ENCODE assay signal across 13 cellular contexts in genomic region chr16:16992986-16993783, GRCh38.
DNase-seq lines count a peak whose midpoint lies in the region; ATAC-seq and TF ChIP-seq lines count a peak whose summit lies in the region.
"Had no signal": no experiment of that assay in that cellular context is flagged by ENCODE, and none has a peak within 500 bp of the region (broad histone marks: within the 10 kb centered on the region; RNA-seq: fewer than 3 reads in every experiment).

No MANE protein-coding gene starts in this region.

- no peaks in the 10 kb centered on the region for H3K9me3 Mint-ChIP-seq in stimulated activated naive B cell treated with anti-CD40 and anti-IgM and Interleukin-4, amounts not matched to agents 10 μg/mL and 1 μg/mL and 100 μg/mL, for 72 hours
- H3K9me3 Mint-ChIP-seq: WTC11 had no signal

- peak overlapping the region; percentile 93 for H3K27ac Mint-ChIP-seq in T-helper 17 cell
- no peak overlapping the region for H3K27ac Mint-ChIP-seq in stimulated activated naive B cell treated with anti-CD40 and anti-IgM and Interleukin-4, amounts not matched to agents 10 μg/mL and 1 μg/mL and 100 μg/mL, for 72 hours
- H3K27ac Mint-ChIP-seq: WTC11 had no signal

- DNase-seq in activated gamma-delta T cell treated with Interleukin-2 at 50 U/mL for 16 hours (peak; percentile 10), activated gamma-delta T cell (lab: John Stamatoyannopoulos, UW) (no peak), T-helper 17 cell (no peak), NCI-H1092 (lab: John Stamatoyannopoulos, UW) (no peak), HuH-7 (ENCODE audit: low spot score) (no peak)
- DNase-seq in effector memory CD4-positive, alpha-beta T cell, result no peak
- peak; percentile 15 for DNase-seq in stimulated activated naive B cell treated with anti-CD40 and anti-IgM and Interleukin-4, amounts not matched to agents 10 μg/mL and 1 μg/mL and 100 μg/mL, for 72 hours
- DNase-seq: amniotic stem cell, foreskin keratinocyte, NCI-H748 treated with DMSO at 0.1 percent for 48 hours had no signal

- H3K4me1 ChIP-seq in effector memory CD4-positive, alpha-beta T cell (ENCODE audit: control insufficient read depth, insufficient read depth, low read length, poor library complexity, severe bottlenecking), result no peaks in the 10 kb centered on the region
- H3K4me1 ChIP-seq: foreskin keratinocyte, SJSA1 had no signal

- H3K9me3 ChIP-seq in T-helper 17 cell (ENCODE audit: control insufficient read depth, low read length, poor library complexity, severe bottlenecking), result no peaks in the 10 kb centered on the region
- H3K9me3 ChIP-seq in effector memory CD4-positive, alpha-beta T cell (ENCODE audit: control insufficient read depth, low read length), result no peaks in the 10 kb centered on the region
- H3K9me3 ChIP-seq: SJSA1 had no signal

- H3K27ac ChIP-seq in effector memory CD4-positive, alpha-beta T cell (ENCODE audit: insufficient read depth, low read length, poor library complexity, severe bottlenecking), result peak overlapping the region; percentile 7
- H3K27ac ChIP-seq: foreskin keratinocyte, SJSA1 had no signal

- H3K36me3 Mint-ChIP-seq in T-helper 17 cell (ENCODE audit: low read depth), result no peaks in the 10 kb centered on the region
- H3K36me3 Mint-ChIP-seq in stimulated activated naive B cell treated with anti-CD40 and anti-IgM and Interleukin-4, amounts not matched to agents 10 μg/mL and 1 μg/mL and 100 μg/mL, for 72 hours, result no peaks in the 10 kb centered on the region
- H3K36me3 Mint-ChIP-seq: WTC11 had no signal

- H3K27me3 Mint-ChIP-seq in T-helper 17 cell, result no peaks in the 10 kb centered on the region
- H3K27me3 Mint-ChIP-seq in stimulated activated naive B cell treated with anti-CD40 and anti-IgM and Interleukin-4, amounts not matched to agents 10 μg/mL and 1 μg/mL and 100 μg/mL, for 72 hours, result peaks cover 4 to 5% of the 10 kb centered on the region in 2 donors

- H3K27me3 ChIP-seq in effector memory CD4-positive, alpha-beta T cell (replicated peaks; ENCODE audit: control insufficient read depth, insufficient read depth, low read length, poor library complexity, severe bottlenecking), result no peaks in the 10 kb centered on the region
- H3K27me3 ChIP-seq: foreskin keratinocyte, SJSA1 had no signal

- no peak for TF ChIP-seq POLR2A in GM18505 (IDR thresholded peaks at IDR 0.05; ENCODE audit: borderline replicate concordance, extremely low read depth, insufficient read depth, insufficient read length)

- peak overlapping the region; percentile 75 for H3K4me3 Mint-ChIP-seq in T-helper 17 cell
- peak overlapping the region in 1 of 2 donors; percentile 23 for H3K4me3 Mint-ChIP-seq in stimulated activated naive B cell treated with anti-CD40 and anti-IgM and Interleukin-4, amounts not matched to agents 10 μg/mL and 1 μg/mL and 100 μg/mL, for 72 hours
- H3K4me3 Mint-ChIP-seq: WTC11 had no signal

- ATAC-seq in T-helper 17 cell (peak; percentile 68), GM18505 (IDR thresholded peaks at IDR 0.05; ENCODE audit: unreplicated experiment) (no peak)
- ATAC-seq in stimulated activated naive B cell treated with anti-CD40 and anti-IgM and Interleukin-4, amounts not matched to agents 10 μg/mL and 1 μg/mL and 100 μg/mL, for 72 hours (replicated peaks), result peak; percentile 33 to 38
- ATAC-seq: foreskin keratinocyte, WTC11 had no signal

- H3K4me3 ChIP-seq in effector memory CD4-positive, alpha-beta T cell (ENCODE audit: insufficient read depth, low read depth, low read length, poor library complexity, severe bottlenecking), result peak overlapping the region; percentile 27
- H3K4me3 ChIP-seq: SJSA1 had no signal

- H3K4me1 Mint-ChIP-seq in T-helper 17 cell, result peaks cover 21% of the 10 kb centered on the region
- H3K4me1 Mint-ChIP-seq in stimulated activated naive B cell treated with anti-CD40 and anti-IgM and Interleukin-4, amounts not matched to agents 10 μg/mL and 1 μg/mL and 100 μg/mL, for 72 hours, result peaks cover 28 to 38% of the 10 kb centered on the region in 2 donors

- no peaks in the 10 kb centered on the region for H3K36me3 ChIP-seq in effector memory CD4-positive, alpha-beta T cell (ENCODE audit: control insufficient read depth, insufficient read depth, low read length)
- H3K36me3 ChIP-seq: SJSA1 had no signal

Comparison
In these comparisons a context has a peak if more than half of its experiments do, and no peak if none do; other contexts are left out.
1. DNase-seq: peak in activated gamma-delta T cell treated with Interleukin-2 at 50 U/mL for 16 hours (single experiment) and stimulated activated naive B cell treated with anti-CD40 and anti-IgM and Interleukin-4, amounts not matched to agents 10 μg/mL and 1 μg/mL and 100 μg/mL, for 72 hours (single experiment); none in activated gamma-delta T cell (single experiment), T-helper 17 cell (0 of 3), effector memory CD4-positive, alpha-beta T cell (0 of 3), NCI-H1092 (single experiment) and HuH-7 (single experiment).